Comparison of ENCODE assay signal across 7 cellular contexts in the genomic region with DNA sequence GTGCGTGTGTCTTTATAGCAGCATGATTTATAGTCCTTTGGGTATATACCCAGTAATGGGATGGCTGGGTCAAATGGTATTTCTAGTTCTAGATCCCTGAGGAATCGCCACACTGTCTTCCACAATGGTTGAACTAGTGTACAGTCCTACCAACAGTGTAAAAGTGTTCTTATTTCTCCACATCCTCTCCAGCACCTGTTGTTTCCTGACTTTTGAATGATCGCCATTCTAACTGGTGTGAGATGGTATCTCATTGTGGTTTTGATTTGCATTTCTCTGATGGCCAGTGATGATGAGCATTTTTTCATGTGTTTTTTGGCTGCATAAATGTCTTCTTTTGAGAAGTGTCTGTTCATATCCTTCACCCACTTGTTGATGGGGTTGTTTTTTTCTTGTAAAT. TPM values are rescaled to one million over a fixed set of nuclear protein-coding genes. Genes with fewer than 3 reads are reported as not detected.
DNase-seq lines count a peak whose midpoint lies in the region; ATAC-seq and TF ChIP-seq lines count a peak whose summit lies in the region.
"Not testable (repeated sequence)": the region's sequence is repeated elsewhere in the genome, so short reads cannot be mapped to it uniquely, and the experiment has no call there.

No MANE protein-coding gene starts in this region.

- peaks cover 37% of the 10 kb centered on the region for H3K36me3 ChIP-seq in DND-41 (ENCODE audit: insufficient read depth, low read length)

- H3K9me3 ChIP-seq in DND-41 (ENCODE audit: insufficient read depth, low read length, severe bottlenecking): not testable (repeated sequence)

- H3K4me3 ChIP-seq in DND-41 (ENCODE audit: low read depth in 1 of 2, low read length in 2 of 2): not testable (repeated sequence)

- not testable (repeated sequence) for H3K27ac ChIP-seq in DND-41 (ENCODE audit: low read length)

- not testable (repeated sequence) for H3K27me3 Mint-ChIP-seq in T-helper 1 cell treated with Interleukin-12 subunit alpha and Interleukin-12 subunit beta and Interleukin-4 antibody, amounts not matched to agents 30 μg/mL and 1 μg/mL, for 36 hours (ENCODE audit: low read depth); activated CD8-positive, alpha-beta T cell treated with anti-CD3 and anti-CD28 coated beads for 36 hours; activated T-helper 17 cell treated with anti-CD3 and anti-CD28 coated beads, Interleukin-2, amount 50 U/mL, for 72 hours; activated naive CD8-positive, alpha-beta T cell treated with anti-CD3 and anti-CD28 coated beads, Interleukin-2, amount 50 U/mL, for 24 hours; naive B cell; stimulated activated naive CD8-positive, alpha-beta T cell treated with anti-CD3 and anti-CD28 coated beads, Interleukin-15, amount 100 ng/mL, for 72 hours

- not testable (repeated sequence) for H3K27me3 ChIP-seq in DND-41 (ENCODE audit: insufficient read depth, low read length, poor library complexity)

- CTCF ChIA-PET in activated CD8-positive, alpha-beta T cell treated with anti-CD3 and anti-CD28 coated beads for 36 hours (lab: Charles Lee): not testable (repeated sequence)

- TF ChIP-seq CTCF in DND-41 (IDR thresholded peaks at IDR 0.05; ENCODE audit: borderline replicate concordance, extremely low read depth, low read length, poor library complexity, severe bottlenecking); activated CD8-positive, alpha-beta T cell treated with anti-CD3 and anti-CD28 coated beads for 36 hours (IDR thresholded peaks at IDR 0.05): not testable (repeated sequence)

- peaks cover 44% of the 10 kb centered on the region for H3K36me3 Mint-ChIP-seq in T-helper 1 cell treated with Interleukin-12 subunit alpha and Interleukin-12 subunit beta and Interleukin-4 antibody, amounts not matched to agents 30 μg/mL and 1 μg/mL, for 36 hours (ENCODE audit: low read depth)
- peaks cover 63% of the 10 kb centered on the region for H3K36me3 Mint-ChIP-seq in activated CD8-positive, alpha-beta T cell treated with anti-CD3 and anti-CD28 coated beads for 36 hours (ENCODE audit: low read depth)
- peaks cover 53% of the 10 kb centered on the region for H3K36me3 Mint-ChIP-seq in activated T-helper 17 cell treated with anti-CD3 and anti-CD28 coated beads, Interleukin-2, amount 50 U/mL, for 72 hours (ENCODE audit: low read depth)
- peaks cover 46% of the 10 kb centered on the region for H3K36me3 Mint-ChIP-seq in activated naive CD8-positive, alpha-beta T cell treated with anti-CD3 and anti-CD28 coated beads, Interleukin-2, amount 50 U/mL, for 24 hours (ENCODE audit: low read depth)
- not testable (repeated sequence) for H3K36me3 Mint-ChIP-seq in naive B cell

- peaks cover 21% of the 10 kb centered on the region for H4K20me1 ChIP-seq in DND-41 (ENCODE audit: insufficient read depth, low read length)

- POLR2A ChIA-PET in activated CD8-positive, alpha-beta T cell treated with anti-CD3 and anti-CD28 coated beads for 36 hours (lab: Charles Lee): interaction anchor here (2.2 kb wide), 1 partner anchor 36 kb away, joined by 11 read pairs; no protein-coding TSS in a partner anchor

- not testable (repeated sequence) for H3K9me3 Mint-ChIP-seq in T-helper 1 cell treated with Interleukin-12 subunit alpha and Interleukin-12 subunit beta and Interleukin-4 antibody, amounts not matched to agents 30 μg/mL and 1 μg/mL, for 36 hours; activated CD8-positive, alpha-beta T cell treated with anti-CD3 and anti-CD28 coated beads for 36 hours; activated T-helper 17 cell treated with anti-CD3 and anti-CD28 coated beads, Interleukin-2, amount 50 U/mL, for 72 hours; activated naive CD8-positive, alpha-beta T cell treated with anti-CD3 and anti-CD28 coated beads, Interleukin-2, amount 50 U/mL, for 24 hours; naive B cell; stimulated activated naive CD8-positive, alpha-beta T cell treated with anti-CD3 and anti-CD28 coated beads, Interleukin-15, amount 100 ng/mL, for 72 hours

- intact Hi-C loops in activated CD8-positive, alpha-beta T cell treated with anti-CD3 and anti-CD28 coated beads for 36 hours (cut with micrococcal nuclease): not testable (repeated sequence)

- H3K79me2 ChIP-seq in DND-41 (ENCODE audit: insufficient read depth, low read length): peaks cover 50% of the 10 kb centered on the region

- H3K4me1 Mint-ChIP-seq in T-helper 1 cell treated with Interleukin-12 subunit alpha and Interleukin-12 subunit beta and Interleukin-4 antibody, amounts not matched to agents 30 μg/mL and 1 μg/mL, for 36 hours (ENCODE audit: low read depth): peaks cover 44% of the 10 kb centered on the region
- peaks cover 62% of the 10 kb centered on the region for H3K4me1 Mint-ChIP-seq in activated CD8-positive, alpha-beta T cell treated with anti-CD3 and anti-CD28 coated beads for 36 hours (ENCODE audit: low read depth)
- peaks cover 22% of the 10 kb centered on the region for H3K4me1 Mint-ChIP-seq in activated T-helper 17 cell treated with anti-CD3 and anti-CD28 coated beads, Interleukin-2, amount 50 U/mL, for 72 hours
- peaks cover 69% of the 10 kb centered on the region for H3K4me1 Mint-ChIP-seq in activated naive CD8-positive, alpha-beta T cell treated with anti-CD3 and anti-CD28 coated beads, Interleukin-2, amount 50 U/mL, for 24 hours
- peaks cover 18 to 44% (median 31%) of the 10 kb centered on the region in 3 donors for H3K4me1 Mint-ChIP-seq in naive B cell
- H3K4me1 Mint-ChIP-seq in stimulated activated naive CD8-positive, alpha-beta T cell treated with anti-CD3 and anti-CD28 coated beads, Interleukin-15, amount 100 ng/mL, for 72 hours: peaks cover 61% of the 10 kb centered on the region

- not testable (repeated sequence) for H2AFZ ChIP-seq in DND-41 (ENCODE audit: low read depth, low read length)

- peak overlapping the region; percentile 28; the same call in 1 of the 2 replicates for H3K4me2 ChIP-seq in DND-41 (ENCODE audit: insufficient read depth, low read length)

- peak overlapping the region; percentile 42 for H3K4me3 Mint-ChIP-seq in T-helper 1 cell treated with Interleukin-12 subunit alpha and Interleukin-12 subunit beta and Interleukin-4 antibody, amounts not matched to agents 30 μg/mL and 1 μg/mL, for 36 hours
- peak overlapping the region; percentile 79 for H3K4me3 Mint-ChIP-seq in activated CD8-positive, alpha-beta T cell treated with anti-CD3 and anti-CD28 coated beads for 36 hours
- peak overlapping the region; percentile 83 for H3K4me3 Mint-ChIP-seq in activated T-helper 17 cell treated with anti-CD3 and anti-CD28 coated beads, Interleukin-2, amount 50 U/mL, for 72 hours
- H3K4me3 Mint-ChIP-seq in activated naive CD8-positive, alpha-beta T cell treated with anti-CD3 and anti-CD28 coated beads, Interleukin-2, amount 50 U/mL, for 24 hours: peak overlapping the region; percentile 74
- peak overlapping the region in 6 of 8 donors; percentile 19 to 87 (median 52) for H3K4me3 Mint-ChIP-seq in naive B cell
- peak overlapping the region; percentile 51 to 58 for H3K4me3 Mint-ChIP-seq in stimulated activated naive CD8-positive, alpha-beta T cell treated with anti-CD3 and anti-CD28 coated beads, Interleukin-15, amount 100 ng/mL, for 72 hours

- H3K27ac Mint-ChIP-seq in T-helper 1 cell treated with Interleukin-12 subunit alpha and Interleukin-12 subunit beta and Interleukin-4 antibody, amounts not matched to agents 30 μg/mL and 1 μg/mL, for 36 hours: peak overlapping the region; percentile 31
- peak overlapping the region; percentile 81 for H3K27ac Mint-ChIP-seq in activated CD8-positive, alpha-beta T cell treated with anti-CD3 and anti-CD28 coated beads for 36 hours
- H3K27ac Mint-ChIP-seq in activated T-helper 17 cell treated with anti-CD3 and anti-CD28 coated beads, Interleukin-2, amount 50 U/mL, for 72 hours; activated naive CD8-positive, alpha-beta T cell treated with anti-CD3 and anti-CD28 coated beads, Interleukin-2, amount 50 U/mL, for 24 hours: not testable (repeated sequence)
- peak overlapping the region in 1 of 6 donors; percentile 24 for H3K27ac Mint-ChIP-seq in naive B cell
- H3K27ac Mint-ChIP-seq in stimulated activated naive CD8-positive, alpha-beta T cell treated with anti-CD3 and anti-CD28 coated beads, Interleukin-15, amount 100 ng/mL, for 72 hours: peak overlapping the region in 1 of 2 donors; percentile 57

- not testable (repeated sequence) for ATAC-seq in DND-41 (ENCODE audit: insufficient read depth, low read depth); activated CD8-positive, alpha-beta T cell treated with anti-CD3 and anti-CD28 coated beads for 36 hours; activated T-helper 17 cell treated with anti-CD3 and anti-CD28 coated beads, Interleukin-2, amount 50 U/mL, for 72 hours (replicated peaks); activated naive CD8-positive, alpha-beta T cell treated with anti-CD3 and anti-CD28 coated beads, Interleukin-2, amount 50 U/mL, for 24 hours; naive B cell (ENCODE audit: low read depth in 2 of 2); stimulated activated naive CD8-positive, alpha-beta T cell treated with anti-CD3 and anti-CD28 coated beads, Interleukin-15, amount 100 ng/mL, for 72 hours

- H3K9ac ChIP-seq in DND-41 (ENCODE audit: low read depth, low read length): not testable (repeated sequence)

- H3K4me1 ChIP-seq in DND-41 (ENCODE audit: insufficient read depth, low read length): peaks cover 67% of the 10 kb centered on the region

- not testable (repeated sequence) for DNase-seq in DND-41; activated CD8-positive, alpha-beta T cell treated with anti-CD3 and anti-CD28 coated beads for 36 hours; activated naive CD8-positive, alpha-beta T cell treated with anti-CD3 and anti-CD28 coated beads, Interleukin-2, amount 50 U/mL, for 24 hours; naive B cell; stimulated activated naive CD8-positive, alpha-beta T cell treated with anti-CD3 and anti-CD28 coated beads, Interleukin-15, amount 100 ng/mL, for 72 hours

RNA-seq across cellular contexts. Expression of a gene that starts 44.9 kb away (rescaled TPM):
- total RNA-seq in activated CD8-positive, alpha-beta T cell treated with anti-CD3 and anti-CD28 coated beads for 36 hours: 10 to 100 TPM; 70.9 to 73.4 TPM
- 10 to 100 TPM; 72.1 to 78.5 TPM for total RNA-seq in activated T-helper 17 cell treated with anti-CD3 and anti-CD28 coated beads, Interleukin-2, amount 50 U/mL, for 72 hours
- 10 to 100 TPM; 46.1 to 64.6 (median 61.0) TPM for polyA plus RNA-seq in naive B cell (ENCODE audit: low read depth in 6 of 6)
